In genomic region chr7:1862560-1862959, GRCh38 we compare ENCODE assay signal across 19 cellular contexts.
"Had no signal": no experiment of that assay in that cellular context is flagged by ENCODE, and none has a peak within 500 bp of the region (broad histone marks: within the 10 kb centered on the region; RNA-seq: fewer than 3 reads in every experiment).

No MANE protein-coding gene starts in this region.

- H3K9me3 ChIP-seq: heart right ventricle, right atrium auricular region, tibial nerve, vagina had no signal

- H3K36me3 Mint-ChIP-seq: activated naive CD8-positive, alpha-beta T cell treated with anti-CD3 and anti-CD28 coated beads, Interleukin-2, amount 10 ng/mL, durations not matched to agents 7 days and 5 days had no signal

- H3K4me1 Mint-ChIP-seq: activated naive CD8-positive, alpha-beta T cell treated with anti-CD3 and anti-CD28 coated beads, Interleukin-2, amount 10 ng/mL, durations not matched to agents 7 days and 5 days had no signal

- ATAC-seq: naive thymus-derived CD4-positive, alpha-beta T cell had no signal

- H3K27me3 Mint-ChIP-seq: activated B cell treated with CpG ODN at 0.5 μM for 24 hours; activated naive CD8-positive, alpha-beta T cell treated with anti-CD3 and anti-CD28 coated beads, Interleukin-2, amount 10 ng/mL, durations not matched to agents 7 days and 5 days; dendritic cell treated with granulocyte-macrophage colony-stimulating factor and Interleukin-4, amounts not matched to agents 40 ng/mL and 50 ng/mL, for 4 days; naive thymus-derived CD4-positive, alpha-beta T cell had no signal

- H3K36me3 ChIP-seq: heart right ventricle, right atrium auricular region, vagina had no signal

- H3K27me3 ChIP-seq: heart right ventricle, right atrium auricular region, tibial nerve, vagina had no signal

- H3K27ac ChIP-seq: heart right ventricle, right atrium auricular region, skin epidermis, tibial nerve, vagina had no signal

- H3K9me3 Mint-ChIP-seq: activated B cell treated with CpG ODN at 0.5 μM for 24 hours; activated naive CD8-positive, alpha-beta T cell treated with anti-CD3 and anti-CD28 coated beads, Interleukin-2, amount 10 ng/mL, durations not matched to agents 7 days and 5 days; dendritic cell treated with granulocyte-macrophage colony-stimulating factor and Interleukin-4, amounts not matched to agents 40 ng/mL and 50 ng/mL, for 4 days; naive thymus-derived CD4-positive, alpha-beta T cell had no signal

- H3K4me3 ChIP-seq: heart right ventricle, right atrium auricular region, skin epidermis, tibial nerve, vagina had no signal

- DNase-seq: activated B cell treated with CpG ODN at 0.5 μM for 24 hours; activated CD4-positive, alpha-beta T cell treated with anti-CD3 and anti-CD28 coated beads for 48 hours; activated CD8-positive, alpha-beta memory T cell treated with anti-CD3 and anti-CD28 coated beads, Interleukin-2, amount 50 U/mL, for 48 hours; activated naive CD8-positive, alpha-beta T cell treated with anti-CD3 and anti-CD28 coated beads, Interleukin-2, amount 10 ng/mL, durations not matched to agents 7 days and 5 days; anterior cingulate cortex; cerebellar nuclear complex; effector memory CD4-positive, alpha-beta T cell; heart right ventricle; naive thymus-derived CD4-positive, alpha-beta T cell; nucleus accumbens; stimulated activated CD4-positive, alpha-beta T cell treated with anti-CD3 and anti-CD28 coated beads, Interleukin-15, amount 100 ng/mL, for 24 hours; stimulated activated CD4-positive, alpha-beta T cell treated with anti-CD3 and anti-CD28 coated beads, Interleukin-4, amount 100 ng/mL, for 1 hour; stimulated activated naive CD4-positive, alpha-beta T cell; T-helper 2 cell had no signal

- H3K4me3 Mint-ChIP-seq: activated B cell treated with CpG ODN at 0.5 μM for 24 hours; activated naive CD8-positive, alpha-beta T cell treated with anti-CD3 and anti-CD28 coated beads, Interleukin-2, amount 10 ng/mL, durations not matched to agents 7 days and 5 days; dendritic cell treated with granulocyte-macrophage colony-stimulating factor and Interleukin-4, amounts not matched to agents 40 ng/mL and 50 ng/mL, for 4 days; naive thymus-derived CD4-positive, alpha-beta T cell had no signal

- H3K4me1 ChIP-seq: heart right ventricle, right atrium auricular region, tibial nerve, vagina had no signal

- H3K27ac Mint-ChIP-seq: activated B cell treated with CpG ODN at 0.5 μM for 24 hours; activated naive CD8-positive, alpha-beta T cell treated with anti-CD3 and anti-CD28 coated beads, Interleukin-2, amount 10 ng/mL, durations not matched to agents 7 days and 5 days; dendritic cell treated with granulocyte-macrophage colony-stimulating factor and Interleukin-4, amounts not matched to agents 40 ng/mL and 50 ng/mL, for 4 days had no signal
